Comparison of ENCODE assay signal across 8 cellular contexts in the genomic region with DNA sequence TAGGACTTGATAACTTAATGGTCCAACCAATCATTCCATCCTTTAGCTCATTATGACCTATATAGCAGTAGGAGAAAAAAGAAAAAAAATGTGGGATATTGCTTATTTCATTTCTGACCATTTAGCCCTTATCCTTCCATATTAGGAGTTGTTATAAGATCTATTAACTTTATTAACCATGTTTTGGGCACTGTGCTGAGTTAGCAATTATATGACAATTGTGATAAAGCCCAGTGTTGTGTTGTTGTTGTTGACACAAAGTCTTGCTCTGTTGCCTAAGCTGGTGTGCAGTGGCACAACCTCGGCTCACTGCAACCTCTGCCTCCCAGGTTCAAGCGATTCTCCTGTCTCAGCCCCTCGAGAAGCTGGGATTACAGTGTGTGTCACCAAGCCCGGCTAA.
"Had no signal": no experiment of that assay in that cellular context is flagged by ENCODE, and none has a peak within 500 bp of the region (broad histone marks: within the 10 kb centered on the region; RNA-seq: fewer than 3 reads in every experiment).

No MANE protein-coding gene starts in this region.

- ATAC-seq: GM12878 had no signal

- DNase-seq: GDM1, GF-D8 had no signal

- H3K4me3 ChIP-seq: GM12878 had no signal

- FAIRE-seq: G401.6, GM12878, GM12891, GM12892, GM18507, GM19239 had no signal
